In the genomic region with DNA sequence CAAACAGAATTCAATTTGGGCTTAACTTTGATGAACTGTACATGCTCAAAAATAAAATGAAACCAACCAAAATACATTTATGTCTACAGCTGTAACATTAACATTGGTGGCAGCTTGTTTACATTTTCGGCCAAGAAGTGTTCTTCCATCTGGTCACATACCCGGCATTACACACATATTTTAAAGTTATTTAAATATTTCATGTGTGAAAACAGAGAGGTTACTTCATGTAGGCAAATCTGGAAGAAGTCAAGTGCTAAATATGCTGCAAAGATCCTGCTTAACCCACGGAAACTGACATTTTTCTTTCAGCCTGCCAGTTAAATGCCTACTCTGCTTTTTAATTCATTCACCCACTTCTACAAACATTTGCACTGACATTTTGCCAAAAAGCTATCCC, we compare ENCODE assay signal across 1 cellular context.
TF ChIP-seq lines count a peak whose summit lies in the region.

No MANE protein-coding gene starts in this region.

TF ChIP-seq in IMR-90, 13 proteins besides CTCF, POLR2A, EP300 and RAD21:
- TF ChIP-seq RCOR1 (IDR thresholded peaks at IDR 0.05; ENCODE audit: insufficient replicate concordance, low read length): no peak
- no peak for TF ChIP-seq FOS (IDR thresholded peaks at IDR 0.05; ENCODE audit: low read depth, low read length)
- TF ChIP-seq RFX5 (IDR thresholded peaks at IDR 0.05; ENCODE audit: low read depth, low read length): no peak
- TF ChIP-seq, protein P1, sequence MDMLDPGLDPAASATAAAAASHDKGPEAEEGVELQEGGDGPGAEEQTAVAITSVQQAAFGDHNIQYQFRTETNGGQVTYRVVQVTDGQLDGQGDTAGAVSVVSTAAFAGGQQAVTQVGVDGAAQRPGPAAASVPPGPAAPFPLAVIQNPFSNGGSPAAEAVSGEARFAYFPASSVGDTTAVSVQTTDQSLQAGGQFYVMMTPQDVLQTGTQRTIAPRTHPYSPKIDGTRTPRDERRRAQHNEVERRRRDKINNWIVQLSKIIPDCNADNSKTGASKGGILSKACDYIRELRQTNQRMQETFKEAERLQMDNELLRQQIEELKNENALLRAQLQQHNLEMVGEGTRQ (IDR thresholded peaks at IDR 0.05; ENCODE audit: low read depth, low read length): no peak
- no peak for TF ChIP-seq MAFK (IDR thresholded peaks at IDR 0.05; ENCODE audit: low read depth, low read length)
- TF ChIP-seq, protein P2, sequence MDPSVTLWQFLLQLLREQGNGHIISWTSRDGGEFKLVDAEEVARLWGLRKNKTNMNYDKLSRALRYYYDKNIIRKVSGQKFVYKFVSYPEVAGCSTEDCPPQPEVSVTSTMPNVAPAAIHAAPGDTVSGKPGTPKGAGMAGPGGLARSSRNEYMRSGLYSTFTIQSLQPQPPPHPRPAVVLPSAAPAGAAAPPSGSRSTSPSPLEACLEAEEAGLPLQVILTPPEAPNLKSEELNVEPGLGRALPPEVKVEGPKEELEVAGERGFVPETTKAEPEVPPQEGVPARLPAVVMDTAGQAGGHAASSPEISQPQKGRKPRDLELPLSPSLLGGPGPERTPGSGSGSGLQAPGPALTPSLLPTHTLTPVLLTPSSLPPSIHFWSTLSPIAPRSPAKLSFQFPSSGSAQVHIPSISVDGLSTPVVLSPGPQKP (IDR thresholded peaks at IDR 0.05; ENCODE audit: borderline replicate concordance, low read depth, low read length): no peak
- no peak for TF ChIP-seq BHLHE40 (IDR thresholded peaks at IDR 0.05; ENCODE audit: low read depth, low read length)
- no peak for TF ChIP-seq SMC3 (IDR thresholded peaks at IDR 0.05; ENCODE audit: low read depth, low read length)
- TF ChIP-seq CEBPB (IDR thresholded peaks at IDR 0.05; ENCODE audit: low read depth, low read length): no peak
- TF ChIP-seq MXI1 (IDR thresholded peaks at IDR 0.05; ENCODE audit: borderline replicate concordance, low read depth, low read length): no peak
- TF ChIP-seq CHD1 (IDR thresholded peaks at IDR 0.05; ENCODE audit: low read depth, low read length): no peak
